8 cellular contexts compared by ENCODE assay signal in the genomic region with DNA sequence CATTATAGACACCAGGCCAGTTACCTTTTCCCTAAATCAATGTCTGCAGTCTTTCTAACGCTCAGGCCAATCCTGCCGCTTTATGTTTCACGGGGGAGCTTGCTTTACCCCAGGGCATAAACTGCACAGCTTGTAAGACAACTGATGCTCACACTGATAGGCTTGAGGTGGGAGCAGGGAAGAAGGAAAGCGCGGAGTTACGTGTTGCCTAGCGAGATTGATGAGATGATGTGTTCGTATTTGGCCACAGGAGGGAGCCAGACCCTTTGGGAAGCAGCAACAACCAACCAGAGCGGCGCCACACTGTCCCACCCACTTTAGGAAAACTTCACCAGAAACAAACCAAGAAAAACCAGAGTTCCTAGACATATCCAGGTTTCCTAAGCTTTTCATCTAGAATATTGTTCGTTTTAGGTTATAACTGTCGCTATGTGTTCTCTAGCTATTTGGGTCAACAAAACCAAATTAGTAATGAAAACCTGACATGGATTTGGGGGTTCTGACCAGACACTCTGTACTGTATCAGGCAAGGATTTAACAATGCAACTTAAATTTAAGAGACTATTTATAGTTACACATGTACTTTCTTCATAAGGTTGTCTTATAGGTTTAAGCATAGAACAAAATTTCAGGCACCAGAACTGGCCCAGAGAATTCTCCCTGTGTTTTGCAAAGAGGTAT. TPM values are rescaled to one million over a fixed set of nuclear protein-coding genes. Genes with fewer than 3 reads are reported as not detected.
A peak's percentile ranks its signal among the peaks of the same experiment; 100 is the strongest.
DNase-seq lines count a peak whose midpoint lies in the region; ATAC-seq and TF ChIP-seq lines count a peak whose summit lies in the region.

No MANE protein-coding gene starts in this region.

- H3K36me3 ChIP-seq in KMS-11 (ENCODE audit: insufficient read depth) (no peaks in the 10 kb centered on the region), Peyer's patch (no peaks in the 10 kb centered on the region), neutrophil (no peaks in the 10 kb centered on the region)

- H3K27ac ChIP-seq in KMS-11 (no peak overlapping the region), Peyer's patch (no peak overlapping the region), neutrophil (no peak overlapping the region)

- no peak overlapping the region for H3K9ac ChIP-seq in KMS-11

- H3K4me1 Mint-ChIP-seq in activated T-cell treated with anti-CD3 and anti-CD28 coated beads, Interleukin-2, amount 50 U/mL, for 72 hours (ENCODE audit: low read depth), result peaks cover 12% of the 10 kb centered on the region

- H3K27ac Mint-ChIP-seq in activated T-cell treated with anti-CD3 and anti-CD28 coated beads, Interleukin-2, amount 50 U/mL, for 72 hours, result no peak overlapping the region

- H3K4me1 ChIP-seq in KMS-11 (ENCODE audit: low read depth, poor library complexity, severe bottlenecking) (peaks cover 10% of the 10 kb centered on the region), Peyer's patch (no peaks in the 10 kb centered on the region), neutrophil (ENCODE audit: control insufficient read depth in 1 of 2, insufficient read depth in 1 of 2, low read depth in 1 of 2, low read length in 1 of 2) (peaks cover 6 to 8% of the 10 kb centered on the region in 2 experiments)

- H3K79me2 ChIP-seq in KMS-11 (ENCODE audit: insufficient read depth, low read depth), result no peaks in the 10 kb centered on the region

- no peak for TF ChIP-seq POLR2A in Peyer's patch (IDR thresholded peaks at IDR 0.05)

- H3K4me3 ChIP-seq in KMS-11 (IDR thresholded peaks at IDR 0.05; ENCODE audit: insufficient read depth, low read depth, low read length), result no peak overlapping the region
- no peak overlapping the region for H3K4me3 ChIP-seq in Peyer's patch
- peak overlapping the region in 1 of 2 experiments; percentile 15 for H3K4me3 ChIP-seq in neutrophil (ENCODE audit: low read depth in 1 of 2, low read length in 1 of 2)

- peak overlapping the region; percentile 63 to 66 for H3K4me3 Mint-ChIP-seq in activated T-cell treated with anti-CD3 and anti-CD28 coated beads, Interleukin-2, amount 50 U/mL, for 72 hours

- peak; percentile 96 for ATAC-seq in GM21576 (IDR thresholded peaks at IDR 0.05; ENCODE audit: unreplicated experiment)
- ATAC-seq in activated T-cell treated with anti-CD3 and anti-CD28 coated beads, Interleukin-2, amount 50 U/mL, for 72 hours (replicated peaks in 1 of 2), result peak; percentile 90 to 91

- H3K27me3 ChIP-seq in KMS-11 (ENCODE audit: insufficient read depth, low read depth) (no peaks in the 10 kb centered on the region), Peyer's patch (no peaks in the 10 kb centered on the region), neutrophil (peaks cover 44% of the 10 kb centered on the region)

- H3K27me3 Mint-ChIP-seq in activated T-cell treated with anti-CD3 and anti-CD28 coated beads, Interleukin-2, amount 50 U/mL, for 72 hours (ENCODE audit: low read depth), result peaks cover 26% of the 10 kb centered on the region

- H4K20me1 ChIP-seq in KMS-11 (ENCODE audit: insufficient read depth), result no peaks in the 10 kb centered on the region

- H2AFZ ChIP-seq in KMS-11 (ENCODE audit: low read depth), result peak overlapping the region; percentile 55

- no peaks in the 10 kb centered on the region for H3K9me3 Mint-ChIP-seq in activated T-cell treated with anti-CD3 and anti-CD28 coated beads, Interleukin-2, amount 50 U/mL, for 72 hours

- no peaks in the 10 kb centered on the region for H3K9me3 ChIP-seq in Peyer's patch
- no peaks in the 10 kb centered on the region for H3K9me3 ChIP-seq in neutrophil

- H3K36me3 Mint-ChIP-seq in activated T-cell treated with anti-CD3 and anti-CD28 coated beads, Interleukin-2, amount 50 U/mL, for 72 hours (ENCODE audit: insufficient read depth in 2 of 2), result no peaks in the 10 kb centered on the region

- DNase-seq in DMS 273 treated with DMSO at 0.1 percent for 48 hours (lab: John Stamatoyannopoulos, UW), result peak; percentile 72
- DNase-seq in Peyer's patch, result peak; percentile 64 to 92 (median 78)
- peak; percentile 67 to 69 for DNase-seq in activated T-cell treated with anti-CD3 and anti-CD28 coated beads, Interleukin-2, amount 50 U/mL, for 72 hours
- DNase-seq in fibroblast of peridontal ligament (ENCODE audit: extremely low read depth), result peak; percentile 89
- peak; percentile 82 for DNase-seq in stromal cell of bone marrow (ENCODE audit: low read depth)

- TF ChIP-seq CTCF in KMS-11 (conservative IDR thresholded peaks at IDR 0.05; ENCODE audit: low read depth, low read length) (peak; percentile 99), Peyer's patch (IDR thresholded peaks at IDR 0.05) (peak; percentile 37 to 87 (median 83)), neutrophil (IDR thresholded peaks at IDR 0.05) (peak; percentile 66)

- peak overlapping the region; percentile 38 for H3K4me2 ChIP-seq in KMS-11

RNA-seq across cellular contexts. Expression of a gene that starts 2.4 kb away (rescaled TPM):
- not detected for total RNA-seq in Peyer's patch
- total RNA-seq in activated T-cell treated with anti-CD3 and anti-CD28 coated beads, Interleukin-2, amount 50 U/mL, for 72 hours, result 1 to 10 TPM in 1 of 2 donors, under 1 TPM in 1; 0.53 to 1.6 TPM

RNA-seq across cellular contexts. Expression of a gene that starts 30.2 kb away (rescaled TPM):
- not detected for total RNA-seq in Peyer's patch
- 1 to 10 TPM in 1 of 2 donors, under 1 TPM in 1; 0.89 to 5.4 TPM for total RNA-seq in activated T-cell treated with anti-CD3 and anti-CD28 coated beads, Interleukin-2, amount 50 U/mL, for 72 hours
